ENCODE assay signal across 8 cellular contexts in the genomic region with DNA sequence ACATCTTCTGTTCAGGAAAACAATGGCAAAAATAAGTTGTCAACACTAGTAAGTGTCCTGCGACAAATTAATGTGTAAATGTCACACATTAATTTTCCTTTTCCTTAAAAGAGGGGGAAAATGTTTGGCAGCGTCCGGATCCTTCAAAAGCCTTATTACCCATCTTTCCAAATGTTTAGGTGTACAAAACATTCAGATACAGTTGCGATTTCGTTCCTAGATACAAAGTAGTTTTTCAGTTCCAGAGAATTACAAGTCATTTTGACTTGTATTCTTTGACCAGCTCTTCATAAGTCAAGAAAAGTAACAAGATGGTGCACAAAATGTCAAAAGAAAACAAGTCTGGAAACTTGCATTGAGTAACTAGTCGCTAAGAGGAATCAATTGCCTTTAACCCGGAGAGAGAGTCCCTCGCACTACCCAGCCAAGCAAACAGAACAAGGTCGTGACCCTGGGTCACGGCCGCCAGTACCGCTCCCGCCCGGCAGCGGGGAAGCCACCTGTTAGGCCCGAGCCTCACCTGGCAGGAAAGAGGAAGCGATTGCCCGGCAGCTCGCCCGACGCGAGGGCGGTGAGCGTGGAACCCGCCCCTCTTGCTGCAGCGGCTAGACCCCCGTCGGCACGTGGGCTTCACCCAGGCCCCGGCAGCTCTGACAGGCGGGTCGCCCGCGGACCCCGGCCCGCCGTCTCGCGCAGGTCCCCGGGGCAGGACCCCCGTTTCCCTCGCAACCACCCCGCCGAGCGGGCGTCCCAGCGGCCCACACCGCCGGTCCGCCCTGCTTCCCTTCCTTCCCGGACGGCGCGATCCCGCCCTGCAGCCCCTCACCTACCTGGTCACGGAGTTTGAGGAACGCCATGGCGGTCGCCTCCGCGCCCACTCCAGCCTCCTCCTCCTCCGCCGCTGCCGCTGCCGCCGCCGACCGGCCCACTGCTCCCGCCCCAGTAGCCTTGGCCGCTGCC.
DNase-seq lines count a peak whose midpoint lies in the region; ATAC-seq, FAIRE-seq and TF ChIP-seq lines count a peak whose summit lies in the region.

No MANE protein-coding gene starts in this region.

- ATAC-seq in GM18909 (IDR thresholded peaks at IDR 0.05; ENCODE audit: poor library complexity, unreplicated experiment) (peak; percentile 80), HG03135 (IDR thresholded peaks at IDR 0.05; ENCODE audit: unreplicated experiment) (peak; percentile 72)

- no peaks in the 10 kb centered on the region for H3K27me3 ChIP-seq in BJ (ENCODE audit: control insufficient read depth, insufficient read depth, low read length)

- H3K4me3 ChIP-seq in BJ (ENCODE audit: low read depth, low read length): peak overlapping the region; percentile 96

- intact Hi-C loops in head of caudate nucleus (cut with DNase I): loop anchor here (5.0 kb wide), 1 partner anchor 37 kb away; no protein-coding TSS in a partner anchor

- no peak for FAIRE-seq in urothelium cell line (lab: Jason Lieb, UNC)

- POLR2A ChIA-PET in BJ (lab: Charles Lee): no interaction called here

- DNase-seq in BJ (ENCODE audit: low read depth) (no peak), OCI-M1 (lab: John Stamatoyannopoulos, UW) (peak; percentile 68), head of caudate nucleus (peak in 36 of 42 donors; percentile 6 to 52 (median 28)), pons (ENCODE audit: low spot score) (peak; percentile 19), urothelium cell line (ENCODE audit: low spot score) (peak; percentile 42)
- DNase-seq in activated T-helper 9 cell treated with anti-CD3 and anti-CD28 coated beads, Interleukin-2, amount 50 U/mL, for 16 hours (ENCODE audit: low read depth): peak; percentile 36

- TF ChIP-seq CTCF in BJ (IDR thresholded peaks at IDR 0.05; ENCODE audit: insufficient read depth, low read depth, low read length): 0 out of 2 replicates have a peak, but pooled peaks have one; percentile 2

- CTCF ChIA-PET in BJ (lab: Yijun Ruan, JAX): no interaction called here

- H3K36me3 ChIP-seq in BJ (ENCODE audit: control insufficient read depth, insufficient read depth, low read length): no peaks in the 10 kb centered on the region
